ENCODE assay signal across 8 cellular contexts in the genomic region with DNA sequence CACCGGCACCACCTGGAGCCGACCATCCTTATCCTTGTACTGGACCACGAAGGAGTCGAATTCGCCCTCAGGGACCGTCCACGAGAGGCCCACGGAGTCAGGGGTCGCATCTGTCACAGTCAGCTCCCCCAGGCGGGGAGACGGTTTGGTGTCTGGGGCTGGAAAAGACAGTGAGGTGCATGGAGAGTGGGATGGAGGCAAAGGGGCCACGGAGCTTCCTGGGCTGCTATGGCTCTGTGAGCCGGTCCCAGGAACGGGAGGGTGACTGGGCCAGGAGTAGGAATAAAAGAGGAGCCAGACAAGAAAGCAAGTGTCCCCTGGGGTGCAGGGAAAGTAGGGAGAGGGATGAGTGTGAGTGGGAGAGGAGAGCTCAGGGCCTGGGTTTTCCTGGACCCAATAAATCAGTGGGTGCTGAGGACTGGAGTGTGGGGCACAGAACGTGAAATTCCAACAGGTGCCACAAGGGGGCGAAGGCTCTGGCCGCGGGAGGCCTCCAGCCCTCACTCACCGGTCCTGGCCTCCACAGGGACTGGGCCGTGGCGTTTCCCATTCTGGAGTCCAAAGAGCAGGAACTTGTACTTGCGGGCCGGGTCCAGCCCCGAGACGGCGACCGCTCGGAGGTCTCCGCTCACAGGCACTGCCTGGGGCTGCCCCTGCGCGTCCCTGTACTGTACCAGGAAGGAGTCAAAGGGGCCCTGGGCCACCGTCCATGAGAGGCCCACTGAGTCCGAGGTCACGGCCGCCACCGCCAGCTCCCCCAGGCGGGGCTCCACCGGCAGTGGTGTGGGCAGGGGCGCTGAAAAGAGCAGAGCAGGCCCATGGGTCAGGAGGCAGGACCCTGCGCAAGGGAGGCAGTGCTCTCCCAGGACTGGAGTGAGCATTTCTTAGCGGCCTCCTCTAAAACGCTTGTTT. TPM values are rescaled to one million over a fixed set of nuclear protein-coding genes. Genes with fewer than 3 reads are reported as not detected.
DNase-seq lines count a peak whose midpoint lies in the region; FAIRE-seq and TF ChIP-seq lines count a peak whose summit lies in the region.

No MANE protein-coding gene starts in this region.

- no peaks in the 10 kb centered on the region for H3K4me1 ChIP-seq in neutrophil (ENCODE audit: control insufficient read depth in 1 of 2, insufficient read depth in 1 of 2, low read depth in 1 of 2, low read length in 1 of 2)
- H3K4me1 ChIP-seq in suprapubic skin, result peaks cover 30% of the 10 kb centered on the region

- DNase-seq in AG08396 (ENCODE audit: low spot score), result peak; percentile 82
- DNase-seq in GM19239 (ENCODE audit: insufficient read length, low spot score), result peak; percentile 76
- peak; percentile 36 for DNase-seq in OCI-M2 (lab: John Stamatoyannopoulos, UW; ENCODE audit: unreplicated experiment)
- DNase-seq in activated T-helper 1 cell treated with Interleukin-2 at 50 U/mL for 16 hours (ENCODE audit: low read depth), result peak; percentile 37
- DNase-seq in fibroblast of the aortic adventitia (ENCODE audit: low read depth), result peak; percentile 64
- DNase-seq in suprapubic skin (ENCODE audit: low spot score in 2 of 2), result peak; percentile 85 to 91
- DNase-seq in DMS79 (lab: John Stamatoyannopoulos, UW), result no peak

- H3K27ac ChIP-seq in neutrophil, result no peak overlapping the region
- peak overlapping the region; percentile 93 for H3K27ac ChIP-seq in suprapubic skin

- 59% methylated on average over 33 of the region's 42 CpGs for WGBS in suprapubic skin

- TF ChIP-seq CTCF in fibroblast of the aortic adventitia (IDR thresholded peaks at IDR 0.05; ENCODE audit: insufficient read depth, low read length) (peak; percentile 82), neutrophil (IDR thresholded peaks at IDR 0.05) (peak; percentile 75), suprapubic skin (IDR thresholded peaks at IDR 0.05) (peak; percentile 73 to 83)

- H3K27me3 ChIP-seq in neutrophil (no peaks in the 10 kb centered on the region), suprapubic skin (no peaks in the 10 kb centered on the region)

- H3K4me3 ChIP-seq in fibroblast of the aortic adventitia (ENCODE audit: low read depth, low read length) (no peak overlapping the region), neutrophil (ENCODE audit: low read depth in 1 of 2, low read length in 1 of 2) (no peak overlapping the region), suprapubic skin (no peak overlapping the region)

- TF ChIP-seq EP300 in suprapubic skin (IDR thresholded peaks at IDR 0.05), result no peak

- no peak for TF ChIP-seq POLR2A in suprapubic skin (IDR thresholded peaks at IDR 0.05)

- peak; percentile 68 for FAIRE-seq in GM19239 (lab: Jason Lieb, UNC)

- no peaks in the 10 kb centered on the region for H3K36me3 ChIP-seq in neutrophil
- H3K36me3 ChIP-seq in suprapubic skin, result peaks cover 6% of the 10 kb centered on the region

- H3K9me3 ChIP-seq in neutrophil, result no peaks in the 10 kb centered on the region
- H3K9me3 ChIP-seq in suprapubic skin, result no peaks in the 10 kb centered on the region

RNA-seq across cellular contexts. Expression of a gene that starts 9.9 kb away (rescaled TPM):
- total RNA-seq in fibroblast of the aortic adventitia (ENCODE audit: low replicate concordance), result 0.09 and 1.3 TPM in 2 replicates
- total RNA-seq in suprapubic skin, result 1 to 10 TPM in 1 of 4 donors, under 1 TPM in 1, not detected in 2; 0.39 to 2.3 TPM

RNA-seq across cellular contexts. Expression of a gene that starts 33.5 kb away (rescaled TPM):
- total RNA-seq in fibroblast of the aortic adventitia (ENCODE audit: low replicate concordance) (4.1 and 19.4 TPM in 2 replicates), suprapubic skin (1 to 10 TPM; 1.3 to 9.4 (median 5.1) TPM)
